ENCODE assay signal across 1 cellular context in the genomic region with DNA sequence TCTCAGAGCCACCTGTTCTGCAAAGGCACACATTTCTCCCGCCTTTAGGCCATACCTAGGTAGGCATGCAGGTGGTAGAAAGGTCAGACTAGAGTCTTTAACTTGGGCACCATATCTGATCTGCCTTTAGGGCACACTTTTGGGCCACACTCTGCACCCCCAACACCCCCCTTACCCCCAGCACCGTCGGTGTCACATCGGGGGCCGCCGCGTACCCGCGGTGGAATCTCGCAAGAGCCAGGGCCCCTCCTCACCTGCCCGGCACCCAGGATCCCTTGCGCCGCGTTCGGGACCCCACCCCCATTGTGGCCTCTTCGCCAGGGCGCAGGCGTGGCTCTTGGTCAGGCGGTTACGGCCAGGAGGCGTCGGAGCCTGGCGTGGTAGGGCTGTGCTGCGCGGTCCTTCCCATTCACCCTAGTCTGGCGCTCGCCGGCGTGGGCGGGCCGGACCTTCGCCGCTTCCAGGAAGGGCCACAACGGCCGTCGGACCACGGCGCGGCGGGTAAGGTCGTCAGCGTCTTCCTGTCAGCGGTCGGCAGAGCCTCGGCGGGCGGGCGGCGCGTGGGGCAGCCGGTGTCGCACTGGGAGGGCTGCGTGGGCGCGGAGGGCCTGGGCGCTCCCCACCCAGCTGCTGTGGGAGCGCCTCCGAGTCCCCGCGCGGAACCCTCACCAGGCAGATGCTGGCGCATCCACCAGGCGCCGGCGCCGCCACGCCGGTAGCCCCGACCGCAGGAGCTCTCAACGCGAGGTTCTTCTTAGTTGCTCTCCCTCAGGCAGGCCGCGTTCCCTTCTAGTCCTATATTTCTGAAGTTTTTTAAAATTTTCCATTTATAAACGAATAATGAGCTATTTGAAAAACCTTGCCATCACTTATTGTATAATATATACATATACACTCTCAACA.
TF ChIP-seq lines count a peak whose summit lies in the region.

A gene (plus strand): TSS at position 341 of the 903 bp plus-strand sequence. CDS start 23,028 bp downstream, outside the sequence.

TF ChIP-seq in HepG2, 621 proteins besides CTCF, POLR2A, EP300 and RAD21 (continued from another document and continues in another):
- TF ChIP-seq, protein P1, sequence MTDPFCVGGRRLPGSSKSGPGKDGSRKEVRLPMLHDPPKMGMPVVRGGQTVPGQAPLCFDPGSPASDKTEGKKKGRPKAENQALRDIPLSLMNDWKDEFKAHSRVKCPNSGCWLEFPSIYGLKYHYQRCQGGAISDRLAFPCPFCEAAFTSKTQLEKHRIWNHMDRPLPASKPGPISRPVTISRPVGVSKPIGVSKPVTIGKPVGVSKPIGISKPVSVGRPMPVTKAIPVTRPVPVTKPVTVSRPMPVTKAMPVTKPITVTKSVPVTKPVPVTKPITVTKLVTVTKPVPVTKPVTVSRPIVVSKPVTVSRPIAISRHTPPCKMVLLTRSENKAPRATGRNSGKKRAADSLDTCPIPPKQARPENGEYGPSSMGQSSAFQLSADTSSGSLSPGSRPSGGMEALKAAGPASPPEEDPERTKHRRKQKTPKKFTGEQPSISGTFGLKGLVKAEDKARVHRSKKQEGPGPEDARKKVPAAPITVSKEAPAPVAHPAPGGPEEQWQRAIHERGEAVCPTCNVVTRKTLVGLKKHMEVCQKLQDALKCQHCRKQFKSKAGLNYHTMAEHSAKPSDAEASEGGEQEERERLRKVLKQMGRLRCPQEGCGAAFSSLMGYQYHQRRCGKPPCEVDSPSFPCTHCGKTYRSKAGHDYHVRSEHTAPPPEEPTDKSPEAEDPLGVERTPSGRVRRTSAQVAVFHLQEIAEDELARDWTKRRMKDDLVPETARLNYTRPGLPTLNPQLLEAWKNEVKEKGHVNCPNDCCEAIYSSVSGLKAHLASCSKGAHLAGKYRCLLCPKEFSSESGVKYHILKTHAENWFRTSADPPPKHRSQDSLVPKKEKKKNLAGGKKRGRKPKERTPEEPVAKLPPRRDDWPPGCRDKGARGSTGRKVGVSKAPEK (CRISPR knock-in tag; IDR thresholded peaks at IDR 0.05; ENCODE audit: borderline replicate concordance) = no peak
- TF ChIP-seq KAT2B (IDR thresholded peaks at IDR 0.05; ENCODE audit: borderline replicate concordance, low read depth, low read length) = no peak
- TF ChIP-seq ELF4 (CRISPR knock-in tag; IDR thresholded peaks at IDR 0.05; ENCODE audit: borderline replicate concordance) = no peak
- TF ChIP-seq TRIM24 (CRISPR knock-in tag; IDR thresholded peaks at IDR 0.05) = no peak
- TF ChIP-seq NR2F1 (CRISPR knock-in tag; IDR thresholded peaks at IDR 0.05) = no peak; a peak in 1 of 4 replicates
- peak; percentile 58; the same call in 1 of the 2 replicates for TF ChIP-seq KDM3A (CRISPR knock-in tag; IDR thresholded peaks at IDR 0.05; ENCODE audit: low read depth)
- TF ChIP-seq NFKB2 (CRISPR knock-in tag; IDR thresholded peaks at IDR 0.05; ENCODE audit: borderline replicate concordance) = peak; percentile 97; the same call in 1 of the 2 replicates
- peak; percentile 71 for TF ChIP-seq SRSF1 (optimal IDR thresholded peaks at IDR 0.05; ENCODE audit: low read depth, low read length)
- TF ChIP-seq HDAC1 (CRISPR knock-in tag; IDR thresholded peaks at IDR 0.05) = peak; percentile 89
- TF ChIP-seq, protein P2, sequence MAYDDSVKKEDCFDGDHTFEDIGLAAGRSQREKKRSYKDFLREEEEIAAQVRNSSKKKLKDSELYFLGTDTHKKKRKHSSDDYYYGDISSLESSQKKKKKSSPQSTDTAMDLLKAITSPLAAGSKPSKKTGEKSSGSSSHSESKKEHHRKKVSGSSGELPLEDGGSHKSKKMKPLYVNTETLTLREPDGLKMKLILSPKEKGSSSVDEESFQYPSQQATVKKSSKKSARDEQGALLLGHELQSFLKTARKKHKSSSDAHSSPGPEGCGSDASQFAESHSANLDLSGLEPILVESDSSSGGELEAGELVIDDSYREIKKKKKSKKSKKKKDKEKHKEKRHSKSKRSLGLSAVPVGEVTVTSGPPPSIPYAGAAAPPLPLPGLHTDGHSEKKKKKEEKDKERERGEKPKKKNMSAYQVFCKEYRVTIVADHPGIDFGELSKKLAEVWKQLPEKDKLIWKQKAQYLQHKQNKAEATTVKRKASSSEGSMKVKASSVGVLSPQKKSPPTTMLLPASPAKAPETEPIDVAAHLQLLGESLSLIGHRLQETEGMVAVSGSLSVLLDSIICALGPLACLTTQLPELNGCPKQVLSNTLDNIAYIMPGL (CRISPR knock-in tag; IDR thresholded peaks at IDR 0.05; ENCODE audit: borderline replicate concordance in 1 of 2, low read depth in 1 of 2) = peak; percentile 91
- TF ChIP-seq ZNF460 (CRISPR knock-in tag; IDR thresholded peaks at IDR 0.05; ENCODE audit: borderline replicate concordance) = no peak
- peak; percentile 78 for TF ChIP-seq HOXA5 (CRISPR knock-in tag; IDR thresholded peaks at IDR 0.05)
- TF ChIP-seq, protein P3, sequence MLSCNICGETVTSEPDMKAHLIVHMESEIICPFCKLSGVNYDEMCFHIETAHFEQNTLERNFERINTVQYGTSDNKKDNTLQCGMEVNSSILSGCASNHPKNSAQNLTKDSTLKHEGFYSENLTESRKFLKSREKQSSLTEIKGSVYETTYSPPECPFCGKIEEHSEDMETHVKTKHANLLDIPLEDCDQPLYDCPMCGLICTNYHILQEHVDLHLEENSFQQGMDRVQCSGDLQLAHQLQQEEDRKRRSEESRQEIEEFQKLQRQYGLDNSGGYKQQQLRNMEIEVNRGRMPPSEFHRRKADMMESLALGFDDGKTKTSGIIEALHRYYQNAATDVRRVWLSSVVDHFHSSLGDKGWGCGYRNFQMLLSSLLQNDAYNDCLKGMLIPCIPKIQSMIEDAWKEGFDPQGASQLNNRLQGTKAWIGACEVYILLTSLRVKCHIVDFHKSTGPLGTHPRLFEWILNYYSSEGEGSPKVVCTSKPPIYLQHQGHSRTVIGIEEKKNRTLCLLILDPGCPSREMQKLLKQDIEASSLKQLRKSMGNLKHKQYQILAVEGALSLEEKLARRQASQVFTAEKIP (CRISPR knock-in tag; IDR thresholded peaks at IDR 0.05; ENCODE audit: borderline replicate concordance) = no peak
- peak; percentile 73; the same call in 1 of the 2 replicates for TF ChIP-seq SNAPC2 (CRISPR knock-in tag; IDR thresholded peaks at IDR 0.05)
- no peak for TF ChIP-seq GTF2F1 (IDR thresholded peaks at IDR 0.05; ENCODE audit: low read length)
- TF ChIP-seq, protein P4, sequence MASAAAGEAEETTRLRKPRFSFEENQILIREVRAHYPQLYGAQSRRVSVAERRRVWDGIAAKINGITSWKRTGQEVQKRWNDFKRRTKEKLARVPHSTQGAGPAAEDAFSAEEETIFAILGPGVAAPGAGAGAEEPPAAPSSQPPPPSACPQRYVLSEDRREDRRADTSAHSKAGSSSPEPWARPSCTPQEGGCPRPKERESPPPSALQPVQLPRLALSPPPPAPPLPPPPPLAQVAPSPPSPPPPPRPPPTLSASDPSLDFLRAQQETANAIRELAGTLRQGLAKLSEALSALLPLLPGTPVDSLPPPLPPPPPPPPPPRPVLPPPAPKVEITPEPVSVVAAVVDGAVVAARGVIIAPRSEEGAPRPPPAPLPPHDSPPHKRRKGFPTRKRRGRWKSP (CRISPR knock-in tag; IDR thresholded peaks at IDR 0.05) = peak; percentile 88; the same call in 1 of the 2 replicates
- TF ChIP-seq MEIS2 (CRISPR knock-in tag; IDR thresholded peaks at IDR 0.05) = peak; percentile 62; the same call in 1 of the 2 replicates
- TF ChIP-seq, protein P5, sequence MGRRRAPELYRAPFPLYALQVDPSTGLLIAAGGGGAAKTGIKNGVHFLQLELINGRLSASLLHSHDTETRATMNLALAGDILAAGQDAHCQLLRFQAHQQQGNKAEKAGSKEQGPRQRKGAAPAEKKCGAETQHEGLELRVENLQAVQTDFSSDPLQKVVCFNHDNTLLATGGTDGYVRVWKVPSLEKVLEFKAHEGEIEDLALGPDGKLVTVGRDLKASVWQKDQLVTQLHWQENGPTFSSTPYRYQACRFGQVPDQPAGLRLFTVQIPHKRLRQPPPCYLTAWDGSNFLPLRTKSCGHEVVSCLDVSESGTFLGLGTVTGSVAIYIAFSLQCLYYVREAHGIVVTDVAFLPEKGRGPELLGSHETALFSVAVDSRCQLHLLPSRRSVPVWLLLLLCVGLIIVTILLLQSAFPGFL (CRISPR knock-in tag; IDR thresholded peaks at IDR 0.05) = no peak
- no peak; the same call in 1 of the 2 replicates for TF ChIP-seq ZNF773 (CRISPR knock-in tag; IDR thresholded peaks at IDR 0.05; ENCODE audit: borderline replicate concordance)
- TF ChIP-seq RCOR2 (CRISPR knock-in tag; IDR thresholded peaks at IDR 0.05) = no peak
- TF ChIP-seq, protein P6, sequence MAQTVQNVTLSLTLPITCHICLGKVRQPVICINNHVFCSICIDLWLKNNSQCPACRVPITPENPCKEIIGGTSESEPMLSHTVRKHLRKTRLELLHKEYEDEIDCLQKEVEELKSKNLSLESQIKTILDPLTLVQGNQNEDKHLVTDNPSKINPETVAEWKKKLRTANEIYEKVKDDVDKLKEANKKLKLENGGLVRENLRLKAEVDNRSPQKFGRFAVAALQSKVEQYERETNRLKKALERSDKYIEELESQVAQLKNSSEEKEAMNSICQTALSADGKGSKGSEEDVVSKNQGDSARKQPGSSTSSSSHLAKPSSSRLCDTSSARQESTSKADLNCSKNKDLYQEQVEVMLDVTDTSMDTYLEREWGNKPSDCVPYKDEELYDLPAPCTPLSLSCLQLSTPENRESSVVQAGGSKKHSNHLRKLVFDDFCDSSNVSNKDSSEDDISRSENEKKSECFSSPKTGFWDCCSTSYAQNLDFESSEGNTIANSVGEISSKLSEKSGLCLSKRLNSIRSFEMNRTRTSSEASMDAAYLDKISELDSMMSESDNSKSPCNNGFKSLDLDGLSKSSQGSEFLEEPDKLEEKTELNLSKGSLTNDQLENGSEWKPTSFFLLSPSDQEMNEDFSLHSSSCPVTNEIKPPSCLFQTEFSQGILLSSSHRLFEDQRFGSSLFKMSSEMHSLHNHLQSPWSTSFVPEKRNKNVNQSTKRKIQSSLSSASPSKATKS (CRISPR knock-in tag; IDR thresholded peaks at IDR 0.05) = no peak
- TF ChIP-seq, protein P7, sequence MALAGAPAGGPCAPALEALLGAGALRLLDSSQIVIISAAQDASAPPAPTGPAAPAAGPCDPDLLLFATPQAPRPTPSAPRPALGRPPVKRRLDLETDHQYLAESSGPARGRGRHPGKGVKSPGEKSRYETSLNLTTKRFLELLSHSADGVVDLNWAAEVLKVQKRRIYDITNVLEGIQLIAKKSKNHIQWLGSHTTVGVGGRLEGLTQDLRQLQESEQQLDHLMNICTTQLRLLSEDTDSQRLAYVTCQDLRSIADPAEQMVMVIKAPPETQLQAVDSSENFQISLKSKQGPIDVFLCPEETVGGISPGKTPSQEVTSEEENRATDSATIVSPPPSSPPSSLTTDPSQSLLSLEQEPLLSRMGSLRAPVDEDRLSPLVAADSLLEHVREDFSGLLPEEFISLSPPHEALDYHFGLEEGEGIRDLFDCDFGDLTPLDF (CRISPR knock-in tag; IDR thresholded peaks at IDR 0.05) = peak; percentile 77
- TF ChIP-seq ZNF572 (CRISPR knock-in tag; IDR thresholded peaks at IDR 0.05) = no peak; the same call in none of the 2 replicates
- peak; percentile 93 for TF ChIP-seq ZNF607 (CRISPR knock-in tag; IDR thresholded peaks at IDR 0.05; ENCODE audit: borderline replicate concordance)
- TF ChIP-seq KLF16 (CRISPR knock-in tag; IDR thresholded peaks at IDR 0.05) = peak; percentile 76 to 93
- TF ChIP-seq HOXA3 (CRISPR knock-in tag; IDR thresholded peaks at IDR 0.05) = peak; percentile 92
- TF ChIP-seq KLF15 (CRISPR knock-in tag; IDR thresholded peaks at IDR 0.05; ENCODE audit: borderline replicate concordance) = peak; percentile 84; the same call in 1 of the 2 replicates
- TF ChIP-seq BRCA1 (CRISPR knock-in tag; IDR thresholded peaks at IDR 0.05) = peak; percentile 88
- no peak for TF ChIP-seq ZNF652 (CRISPR knock-in tag; IDR thresholded peaks at IDR 0.05; ENCODE audit: borderline replicate concordance, low read depth)
- peak; percentile 95 for TF ChIP-seq KLF12 (CRISPR knock-in tag; IDR thresholded peaks at IDR 0.05; ENCODE audit: borderline replicate concordance)
- TF ChIP-seq REXO4 (CRISPR knock-in tag; IDR thresholded peaks at IDR 0.05; ENCODE audit: borderline replicate concordance) = peak; percentile 95; the same call in 1 of the 2 replicates
- no peak for TF ChIP-seq SP1 (IDR thresholded peaks at IDR 0.05)
- TF ChIP-seq SP1 (CRISPR knock-in tag; IDR thresholded peaks at IDR 0.05) = peak; percentile 48; the same call in 1 of the 2 replicates
- TF ChIP-seq AGO2 (optimal IDR thresholded peaks at IDR 0.05; ENCODE audit: low read depth, low read length) = peak; percentile 55
- TF ChIP-seq ZNF234 (CRISPR knock-in tag; conservative IDR thresholded peaks at IDR 0.05) = peak; percentile 97
- TF ChIP-seq ZNF143 (CRISPR knock-in tag; IDR thresholded peaks at IDR 0.05) = peak; percentile 90
- TF ChIP-seq KLF11 (CRISPR knock-in tag; IDR thresholded peaks at IDR 0.05) = no peak
- peak; percentile 75 for TF ChIP-seq NR2C2 (CRISPR knock-in tag; IDR thresholded peaks at IDR 0.05; ENCODE audit: borderline replicate concordance)
- TF ChIP-seq, protein P8, sequence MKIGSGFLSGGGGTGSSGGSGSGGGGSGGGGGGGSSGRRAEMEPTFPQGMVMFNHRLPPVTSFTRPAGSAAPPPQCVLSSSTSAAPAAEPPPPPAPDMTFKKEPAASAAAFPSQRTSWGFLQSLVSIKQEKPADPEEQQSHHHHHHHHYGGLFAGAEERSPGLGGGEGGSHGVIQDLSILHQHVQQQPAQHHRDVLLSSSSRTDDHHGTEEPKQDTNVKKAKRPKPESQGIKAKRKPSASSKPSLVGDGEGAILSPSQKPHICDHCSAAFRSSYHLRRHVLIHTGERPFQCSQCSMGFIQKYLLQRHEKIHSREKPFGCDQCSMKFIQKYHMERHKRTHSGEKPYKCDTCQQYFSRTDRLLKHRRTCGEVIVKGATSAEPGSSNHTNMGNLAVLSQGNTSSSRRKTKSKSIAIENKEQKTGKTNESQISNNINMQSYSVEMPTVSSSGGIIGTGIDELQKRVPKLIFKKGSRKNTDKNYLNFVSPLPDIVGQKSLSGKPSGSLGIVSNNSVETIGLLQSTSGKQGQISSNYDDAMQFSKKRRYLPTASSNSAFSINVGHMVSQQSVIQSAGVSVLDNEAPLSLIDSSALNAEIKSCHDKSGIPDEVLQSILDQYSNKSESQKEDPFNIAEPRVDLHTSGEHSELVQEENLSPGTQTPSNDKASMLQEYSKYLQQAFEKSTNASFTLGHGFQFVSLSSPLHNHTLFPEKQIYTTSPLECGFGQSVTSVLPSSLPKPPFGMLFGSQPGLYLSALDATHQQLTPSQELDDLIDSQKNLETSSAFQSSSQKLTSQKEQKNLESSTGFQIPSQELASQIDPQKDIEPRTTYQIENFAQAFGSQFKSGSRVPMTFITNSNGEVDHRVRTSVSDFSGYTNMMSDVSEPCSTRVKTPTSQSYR (CRISPR knock-in tag; IDR thresholded peaks at IDR 0.05; ENCODE audit: borderline replicate concordance) = peak; percentile 93
- TF ChIP-seq KAT8 (CRISPR knock-in tag; IDR thresholded peaks at IDR 0.05) = peak; percentile 72
- peak; percentile 92 for TF ChIP-seq TOPORS (CRISPR knock-in tag; IDR thresholded peaks at IDR 0.05)
- TF ChIP-seq MAFK (conservative IDR thresholded peaks at IDR 0.05 in 1 of 2, IDR thresholded peaks at IDR 0.05 in 1 of 2; ENCODE audit: low read length in 2 of 2) = no peak
- no peak for TF ChIP-seq CREM (IDR thresholded peaks at IDR 0.05)
- TF ChIP-seq CREM (CRISPR knock-in tag; IDR thresholded peaks at IDR 0.05) = no peak
- TF ChIP-seq ZNF790 (CRISPR knock-in tag; IDR thresholded peaks at IDR 0.05; ENCODE audit: borderline replicate concordance) = no peak; the same call in 1 of the 2 replicates
- no peak for TF ChIP-seq ZFP1 (CRISPR knock-in tag; IDR thresholded peaks at IDR 0.05)
